ENCODE assay signal across 14 cellular contexts in the genomic region with DNA sequence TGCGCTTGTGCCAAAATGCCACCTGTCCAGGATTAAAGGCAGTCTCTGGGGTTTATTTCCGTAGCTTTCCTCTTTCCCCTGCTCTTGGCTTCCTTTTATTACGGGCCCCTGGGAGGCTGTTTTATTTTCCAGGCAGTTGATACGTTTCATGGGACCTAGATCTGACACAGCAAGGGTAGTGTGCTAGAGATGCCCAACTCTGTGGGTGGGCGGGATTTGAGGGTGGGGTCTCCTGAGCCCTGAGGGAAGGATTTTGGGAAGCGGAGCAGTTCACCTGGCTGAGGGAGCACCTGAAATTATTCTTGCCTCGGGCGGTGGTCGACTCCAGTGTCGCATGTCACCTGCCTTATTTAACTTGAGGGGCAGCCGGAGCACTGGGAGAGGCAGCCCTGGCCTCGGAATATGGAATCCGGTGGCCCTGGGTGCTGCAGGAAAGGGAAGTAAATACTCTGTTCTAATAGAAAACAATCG. TPM values are rescaled to one million over a fixed set of nuclear protein-coding genes. Genes with fewer than 3 reads are reported as not detected.
DNase-seq lines count a peak whose midpoint lies in the region; ATAC-seq, FAIRE-seq and TF ChIP-seq lines count a peak whose summit lies in the region.
"Had no signal": no experiment of that assay in that cellular context is flagged by ENCODE, and none has a peak within 500 bp of the region (broad histone marks: within the 10 kb centered on the region; RNA-seq: fewer than 3 reads in every experiment).

No MANE protein-coding gene starts in this region.

- H3K4me3 ChIP-seq in dorsolateral prefrontal cortex: peak overlapping the region in 51 of 59 donors; percentile 34 to 82 (median 67)
- H3K4me3 ChIP-seq in small intestine (ENCODE audit: low read depth in 1 of 2, low read length in 2 of 2): no peak overlapping the region
- H3K4me3 ChIP-seq: mucosa of descending colon, uterus had no signal

- intact Hi-C loops in activated CD8-positive, alpha-beta T cell treated with anti-CD3 and anti-CD28 coated beads for 36 hours (cut with micrococcal nuclease): no loop called here
- intact Hi-C loops in dorsolateral prefrontal cortex (cut with DNase I): loop anchor here (2.0 to 5.0 kb wide), 4 partner anchors 47 to 85 kb away; no protein-coding TSS in a partner anchor

- peak overlapping the region; percentile 25 for H3K4me3 Mint-ChIP-seq in activated CD8-positive, alpha-beta T cell treated with anti-CD3 and anti-CD28 coated beads, Interleukin-2, amount 10 ng/mL, durations not matched to agents 7 days and 5 days
- no peak overlapping the region for H3K4me3 Mint-ChIP-seq in activated CD8-positive, alpha-beta T cell treated with anti-CD3 and anti-CD28 coated beads for 36 hours
- no peak overlapping the region for H3K4me3 Mint-ChIP-seq in osteocyte (ENCODE audit: unreplicated experiment)

- TF ChIP-seq CTCF in activated CD8-positive, alpha-beta T cell treated with anti-CD3 and anti-CD28 coated beads for 36 hours (IDR thresholded peaks at IDR 0.05): no peak
- TF ChIP-seq CTCF in dorsolateral prefrontal cortex (IDR thresholded peaks at IDR 0.05 in 54 of 56, conservative IDR thresholded peaks at IDR 0.05 in 2 of 56; ENCODE audit: low read depth in 1 of 56, partially characterized antibody in 56 of 56): no peak
- no peak for TF ChIP-seq CTCF in osteocyte (IDR thresholded peaks at IDR 0.05)

- H3K27me3 ChIP-seq in dorsolateral prefrontal cortex (peaks cover 0 to 75% (median 55%) of the 10 kb centered on the region in 45 donors), small intestine (ENCODE audit: control insufficient read depth in 2 of 2, insufficient read depth in 2 of 2, low read length in 2 of 2) (peaks cover 25 to 61% of the 10 kb centered on the region in 2 donors)

- H3K4me1 Mint-ChIP-seq in activated CD8-positive, alpha-beta T cell treated with anti-CD3 and anti-CD28 coated beads, Interleukin-2, amount 10 ng/mL, durations not matched to agents 7 days and 5 days (ENCODE audit: low read depth): peaks cover 1% of the 10 kb centered on the region
- H3K4me1 Mint-ChIP-seq in activated CD8-positive, alpha-beta T cell treated with anti-CD3 and anti-CD28 coated beads for 36 hours (ENCODE audit: low read depth): peaks cover 12% of the 10 kb centered on the region
- H3K4me1 Mint-ChIP-seq in osteocyte (ENCODE audit: unreplicated experiment): peaks cover 10% of the 10 kb centered on the region

- no peak for FAIRE-seq in small intestine (lab: Jason Lieb, UNC)
- FAIRE-seq: keratinocyte had no signal

- CTCF ChIA-PET in activated CD8-positive, alpha-beta T cell treated with anti-CD3 and anti-CD28 coated beads, Interleukin-2, amount 10 ng/mL, durations not matched to agents 7 days and 5 days (lab: Charles Lee): interaction anchor here (1.7 to 2.7 kb wide), 2 partner anchors 18 to 48 kb away, joined by 7 to 11 read pairs; no protein-coding TSS in a partner anchor
- CTCF ChIA-PET in activated CD8-positive, alpha-beta T cell treated with anti-CD3 and anti-CD28 coated beads for 36 hours (lab: Charles Lee): interaction anchor here (1.1 to 2.3 kb wide), 3 partner anchors 18 to 288 kb away, joined by 3 to 9 read pairs (median 8); no protein-coding TSS in a partner anchor

- DNase-seq in activated CD8-positive, alpha-beta T cell treated with anti-CD3 and anti-CD28 coated beads, Interleukin-2, amount 10 ng/mL, durations not matched to agents 7 days and 5 days: no peak
- no peak for DNase-seq in activated CD8-positive, alpha-beta T cell treated with anti-CD3 and anti-CD28 coated beads for 36 hours
- DNase-seq in NCI-H146 (lab: John Stamatoyannopoulos, UW) (peak; percentile 89), dorsolateral prefrontal cortex (no peak), osteocyte (ENCODE audit: extremely low spot score, unreplicated experiment) (peak; percentile 57), nucleus accumbens (lab: John Stamatoyannopoulos, UW) (no peak), small intestine (no peak)
- DNase-seq: activated CD8-positive, alpha-beta memory T cell treated with anti-CD3 and anti-CD28 coated beads, Interleukin-2, amount 50 U/mL, for 48 hours; mucosa of descending colon; uterus had no signal

- H3K36me3 Mint-ChIP-seq in activated CD8-positive, alpha-beta T cell treated with anti-CD3 and anti-CD28 coated beads, Interleukin-2, amount 10 ng/mL, durations not matched to agents 7 days and 5 days (ENCODE audit: low read depth): no peaks in the 10 kb centered on the region
- no peaks in the 10 kb centered on the region for H3K36me3 Mint-ChIP-seq in activated CD8-positive, alpha-beta T cell treated with anti-CD3 and anti-CD28 coated beads for 36 hours (ENCODE audit: low read depth)
- H3K36me3 Mint-ChIP-seq in osteocyte (ENCODE audit: unreplicated experiment): no peaks in the 10 kb centered on the region

- H3K4me1 ChIP-seq in small intestine (ENCODE audit: control insufficient read depth in 2 of 2, insufficient read depth in 1 of 2, low read depth in 1 of 2, low read length in 1 of 2): no peaks in the 10 kb centered on the region

- H3K9me3 ChIP-seq in small intestine (ENCODE audit: control insufficient read depth, low read depth): no peaks in the 10 kb centered on the region
- H3K9me3 ChIP-seq: mucosa of descending colon, uterus had no signal

- peak overlapping the region; percentile 37 for H3K27ac Mint-ChIP-seq in activated CD8-positive, alpha-beta T cell treated with anti-CD3 and anti-CD28 coated beads, Interleukin-2, amount 10 ng/mL, durations not matched to agents 7 days and 5 days
- H3K27ac Mint-ChIP-seq in activated CD8-positive, alpha-beta T cell treated with anti-CD3 and anti-CD28 coated beads for 36 hours: no peak overlapping the region
- H3K27ac Mint-ChIP-seq in osteocyte (ENCODE audit: unreplicated experiment): no peak overlapping the region

- ATAC-seq in activated CD8-positive, alpha-beta T cell treated with anti-CD3 and anti-CD28 coated beads, Interleukin-2, amount 10 ng/mL, durations not matched to agents 7 days and 5 days: no peak
- no peak for ATAC-seq in activated CD8-positive, alpha-beta T cell treated with anti-CD3 and anti-CD28 coated beads for 36 hours
- no peak for ATAC-seq in HG02840 (IDR thresholded peaks at IDR 0.05; ENCODE audit: low FRiP score, unreplicated experiment)

- peaks cover 77% of the 10 kb centered on the region for H3K27me3 Mint-ChIP-seq in activated CD8-positive, alpha-beta T cell treated with anti-CD3 and anti-CD28 coated beads, Interleukin-2, amount 10 ng/mL, durations not matched to agents 7 days and 5 days (ENCODE audit: low read depth)
- H3K27me3 Mint-ChIP-seq in activated CD8-positive, alpha-beta T cell treated with anti-CD3 and anti-CD28 coated beads for 36 hours: peaks cover 69% of the 10 kb centered on the region
- H3K27me3 Mint-ChIP-seq in osteocyte (ENCODE audit: unreplicated experiment): peaks cover 81% of the 10 kb centered on the region

- POLR2A ChIA-PET in activated CD8-positive, alpha-beta T cell treated with anti-CD3 and anti-CD28 coated beads, Interleukin-2, amount 10 ng/mL, durations not matched to agents 7 days and 5 days (lab: Charles Lee): no interaction called here
- POLR2A ChIA-PET in activated CD8-positive, alpha-beta T cell treated with anti-CD3 and anti-CD28 coated beads for 36 hours (lab: Charles Lee): no interaction called here

- no peaks in the 10 kb centered on the region for H3K36me3 ChIP-seq in small intestine (ENCODE audit: control insufficient read depth in 2 of 2, insufficient read depth in 2 of 2, low read length in 2 of 2)
- H3K36me3 ChIP-seq: uterus had no signal

- H3K27ac ChIP-seq in dorsolateral prefrontal cortex (peak overlapping the region in 54 of 59 donors; percentile 7 to 98 (median 86)), small intestine (ENCODE audit: low read depth in 1 of 2, low read length in 1 of 2) (no peak overlapping the region)
- H3K27ac ChIP-seq: uterus had no signal

- no peaks in the 10 kb centered on the region for H3K9me3 Mint-ChIP-seq in activated CD8-positive, alpha-beta T cell treated with anti-CD3 and anti-CD28 coated beads, Interleukin-2, amount 10 ng/mL, durations not matched to agents 7 days and 5 days (ENCODE audit: insufficient read depth)
- H3K9me3 Mint-ChIP-seq in activated CD8-positive, alpha-beta T cell treated with anti-CD3 and anti-CD28 coated beads for 36 hours: no peaks in the 10 kb centered on the region
- no peaks in the 10 kb centered on the region for H3K9me3 Mint-ChIP-seq in osteocyte (ENCODE audit: unreplicated experiment)

- 5 to 10% (median 8%) methylated on average over 14 of the region's 14 CpGs for WGBS in small intestine, 3 donors

RNA-seq across cellular contexts. Expression of a gene that starts 9.6 kb away (rescaled TPM):
- not detected for total RNA-seq in activated CD8-positive, alpha-beta T cell treated with anti-CD3 and anti-CD28 coated beads, Interleukin-2, amount 10 ng/mL, durations not matched to agents 7 days and 5 days
- not detected for total RNA-seq in activated CD8-positive, alpha-beta T cell treated with anti-CD3 and anti-CD28 coated beads for 36 hours
- total RNA-seq in dorsolateral prefrontal cortex (10 to 100 TPM in 101 of 120 experiments, 1 to 10 TPM in 19; 5.9 to 47.3 (median 14.2) TPM), osteocyte (not detected in 2 replicates)
- polyA plus RNA-seq in small intestine: 1 to 10 TPM in 1 of 3 donors, under 1 TPM in 2; 0.54 to 1.1 (median 0.67) TPM
- total RNA-seq: fibroblast of villous mesenchyme, pulmonary artery endothelial cell, uterus had no signal
- polyA plus RNA-seq: keratinocyte had no signal

Comparison
In these comparisons a context has a peak if more than half of its experiments do, and no peak if none do; other contexts are left out.
1. DNase-seq: peak in NCI-H146 (single experiment) and osteocyte (single experiment); none in activated CD8-positive, alpha-beta T cell treated with anti-CD3 and anti-CD28 coated beads, Interleukin-2, amount 10 ng/mL, durations not matched to agents 7 days and 5 days (single experiment), activated CD8-positive, alpha-beta T cell treated with anti-CD3 and anti-CD28 coated beads for 36 hours (single experiment), dorsolateral prefrontal cortex (0 of 10), nucleus accumbens (0 of 56) and small intestine (single experiment).
2. H3K27ac ChIP-seq: peak in dorsolateral prefrontal cortex (54 of 59); none in small intestine (0 of 2).
3. H3K4me3 ChIP-seq: peak in dorsolateral prefrontal cortex (51 of 59); none in small intestine (0 of 2).